In the genomic region with DNA sequence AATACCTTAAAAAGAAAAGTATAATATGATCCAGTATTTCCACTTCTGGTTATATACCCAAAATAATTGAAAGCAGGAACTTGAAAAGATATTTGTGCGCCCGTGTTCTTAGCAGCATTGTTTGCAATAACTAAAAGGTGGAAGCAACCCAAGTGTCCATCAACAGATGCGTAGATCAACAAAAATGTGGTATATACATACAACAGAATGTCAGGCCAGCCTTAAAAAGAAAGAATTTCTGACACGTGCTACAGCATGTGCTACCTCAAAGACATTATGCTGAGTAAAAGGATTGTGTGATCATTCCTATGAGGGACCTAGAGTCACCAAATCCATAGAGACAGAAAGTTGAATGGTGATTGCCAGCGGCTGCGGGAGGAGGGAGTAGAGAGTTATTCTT, we compare ENCODE assay signal across 22 cellular contexts.
DNase-seq lines count a peak whose midpoint lies in the region; ATAC-seq, FAIRE-seq and TF ChIP-seq lines count a peak whose summit lies in the region.
"Had no signal": no experiment of that assay in that cellular context is flagged by ENCODE, and none has a peak within 500 bp of the region (broad histone marks: within the 10 kb centered on the region; RNA-seq: fewer than 3 reads in every experiment).

No MANE protein-coding gene starts in this region.

- WGBS in A549 (ENCODE audit: missing lambda C conversion rate): 95% methylated on average over 6 of the region's 6 CpGs
- WGBS in smooth muscle cell (ENCODE audit: low lambda C conversion rate): 93% methylated on average over 6 of the region's 6 CpGs
- 76 to 88% methylated on average over 6 of the region's 6 CpGs for WGBS in pancreas, 2 donors

- ATAC-seq in A549: no peak
- no peak for ATAC-seq in Panc1
- ATAC-seq in pancreas: no peak
- no peak for ATAC-seq in GM21381 (IDR thresholded peaks at IDR 0.05; ENCODE audit: unreplicated experiment)
- ATAC-seq: CD8-positive, alpha-beta T cell; GM12878 had no signal

- TF ChIP-seq RAD21 in A549 (conservative IDR thresholded peaks at IDR 0.05 in 1 of 2, IDR thresholded peaks at IDR 0.05 in 1 of 2): no peak

- CTCF ChIA-PET in A549 (lab: Yijun Ruan, JAX) (interaction anchor here (1.1 to 2.8 kb wide), 7 partner anchors 9 to 134 kb away, joined by 3 to 14 read pairs (median 6); a partner anchor contains a TSS), Panc1 (lab: Charles Lee) (no interaction called here)

- no peak for TF ChIP-seq POLR2A in A549 (IDR thresholded peaks at IDR 0.05; ENCODE audit: low read length)

- H2AFZ ChIP-seq in smooth muscle cell (ENCODE audit: low read depth): no peak overlapping the region

- H3K4me3 ChIP-seq in A549 (no peak overlapping the region), Panc1 (ENCODE audit: low read depth in 2 of 2, low read length in 2 of 2) (no peak overlapping the region), epithelial cell of esophagus (ENCODE audit: low read length) (no peak overlapping the region), smooth muscle cell (no peak overlapping the region), pancreas (no peak overlapping the region)
- H3K4me3 ChIP-seq: BLaER1 treated with 17β-estradiol and CSF1 and Interleukin-3, amounts not matched to agents 10 nM and 100 nM; GM12878 had no signal

- TF ChIP-seq CTCF in A549 (IDR thresholded peaks at IDR 0.05) (no peak), Panc1 (IDR thresholded peaks at IDR 0.05) (no peak), epithelial cell of esophagus (IDR thresholded peaks at IDR 0.05; ENCODE audit: insufficient read depth, low read depth, low read length, missing control alignments) (no peak), smooth muscle cell (IDR thresholded peaks at IDR 0.05; ENCODE audit: borderline replicate concordance, insufficient read depth, poor library complexity, severe bottlenecking) (no peak), pancreas (IDR thresholded peaks at IDR 0.05) (no peak)

- DNase-seq in A549 (ENCODE audit: low read depth in 1 of 2, low spot score in 1 of 2) (no peak), Panc1 (ENCODE audit: low read depth, low spot score) (no peak), epithelial cell of esophagus (ENCODE audit: low read depth) (peak; percentile 60), smooth muscle cell (lab: John Stamatoyannopoulos, UW; ENCODE audit: unreplicated experiment) (no peak), pancreas (no peak), GM03348 (ENCODE audit: low spot score) (no peak)
- DNase-seq: 8988T; AML-193; Caco-2; Calu3; CD4-positive, alpha-beta T cell; CD8-positive, alpha-beta T cell; DMS79 treated with DMSO at 0.1 percent for 48 hours; GF-D8 had no signal

- POLR2A ChIA-PET in A549 (lab: Yijun Ruan, JAX) (no interaction called here), Panc1 (lab: Charles Lee) (no interaction called here)

- no peaks in the 10 kb centered on the region for H3K36me3 ChIP-seq in Panc1 (ENCODE audit: control insufficient read depth, insufficient read depth, low read length)
- H3K36me3 ChIP-seq in smooth muscle cell (ENCODE audit: low read depth): no peaks in the 10 kb centered on the region
- H3K36me3 ChIP-seq in pancreas: no peaks in the 10 kb centered on the region

- no peak overlapping the region for H3K9ac ChIP-seq in smooth muscle cell (ENCODE audit: low read depth)
- H3K9ac ChIP-seq: BLaER1 treated with 17β-estradiol and CSF1 and Interleukin-3, amounts not matched to agents 10 nM and 100 nM had no signal

- H3K9me3 ChIP-seq in A549: no peaks in the 10 kb centered on the region
- no peaks in the 10 kb centered on the region for H3K9me3 ChIP-seq in Panc1 (ENCODE audit: control insufficient read depth, insufficient read depth, low read depth, low read length)
- H3K9me3 ChIP-seq in smooth muscle cell (replicated peaks; ENCODE audit: low read depth): no peaks in the 10 kb centered on the region
- H3K9me3 ChIP-seq in pancreas: no peaks in the 10 kb centered on the region
- H3K9me3 ChIP-seq: Caco-2 had no signal

- H3K27me3 ChIP-seq in Panc1 (ENCODE audit: control insufficient read depth, insufficient read depth, low read length): no peaks in the 10 kb centered on the region
- H3K27me3 ChIP-seq in smooth muscle cell (ENCODE audit: low read depth): no peaks in the 10 kb centered on the region
- no peaks in the 10 kb centered on the region for H3K27me3 ChIP-seq in pancreas
- H3K27me3 ChIP-seq: BLaER1 treated with 17β-estradiol and CSF1 and Interleukin-3, amounts not matched to agents 10 nM and 100 nM had no signal

- in situ Hi-C loops in Panc1 (cut with HindIII; ENCODE audit: low pct_unique_long_range_greater_than_20kb, low sequenced_read_pairs): no loop called here

- H3K4me2 ChIP-seq in A549: no peak overlapping the region
- peak overlapping the region; percentile 65 for H3K4me2 ChIP-seq in smooth muscle cell
- H3K4me2 ChIP-seq: BLaER1 treated with 17β-estradiol and CSF1 and Interleukin-3, amounts not matched to agents 10 nM and 100 nM had no signal

- no peak for TF ChIP-seq EP300 in A549 (IDR thresholded peaks at IDR 0.05)

- no peaks in the 10 kb centered on the region for H3K79me2 ChIP-seq in smooth muscle cell (ENCODE audit: low read depth)

- BruUV-seq in Panc1 (replicated peaks; lab: Mats Ljungman, UMichigan): TSS peak; percentile 38

- no peak overlapping the region for H3K27ac ChIP-seq in A549
- no peak overlapping the region for H3K27ac ChIP-seq in Panc1 (ENCODE audit: low read length)
- peak overlapping the region; percentile 71 for H3K27ac ChIP-seq in smooth muscle cell (ENCODE audit: low read depth)
- no peak overlapping the region for H3K27ac ChIP-seq in pancreas
- H3K27ac ChIP-seq: BLaER1 treated with 17β-estradiol and CSF1 and Interleukin-3, amounts not matched to agents 10 nM and 100 nM; C4-2B had no signal

- peaks cover 14% of the 10 kb centered on the region for H3F3A ChIP-seq in smooth muscle cell (ENCODE audit: low read depth)

- no peaks in the 10 kb centered on the region for H3K4me1 ChIP-seq in A549
- H3K4me1 ChIP-seq in Panc1 (ENCODE audit: control insufficient read depth, insufficient read depth, low read length): no peaks in the 10 kb centered on the region
- H3K4me1 ChIP-seq in smooth muscle cell (ENCODE audit: low read depth): peaks cover 8% of the 10 kb centered on the region
- no peaks in the 10 kb centered on the region for H3K4me1 ChIP-seq in pancreas
- H3K4me1 ChIP-seq: Caco-2 had no signal

- FAIRE-seq in A549 (lab: Jason Lieb, UNC): peak; percentile 51
- FAIRE-seq in pancreas (lab: Jason Lieb, UNC): no peak
- FAIRE-seq: A204.1, G401.6, GM12878, GM12892, GM18507 had no signal

- no peaks in the 10 kb centered on the region for H4K20me1 ChIP-seq in smooth muscle cell (ENCODE audit: low read depth)

- intact Hi-C loops in Panc1 (cut with micrococcal nuclease; ENCODE audit: unreplicated experiment): no loop called here
- intact Hi-C loops in pancreas (cut with DNase I): no loop called here

TF ChIP-seq in A549, 52 proteins besides CTCF, POLR2A, EP300 and RAD21 (continues in another document):
- TF ChIP-seq CBX2 (IDR thresholded peaks at IDR 0.05; ENCODE audit: borderline replicate concordance, low read depth): no peak
- TF ChIP-seq, protein P1, sequence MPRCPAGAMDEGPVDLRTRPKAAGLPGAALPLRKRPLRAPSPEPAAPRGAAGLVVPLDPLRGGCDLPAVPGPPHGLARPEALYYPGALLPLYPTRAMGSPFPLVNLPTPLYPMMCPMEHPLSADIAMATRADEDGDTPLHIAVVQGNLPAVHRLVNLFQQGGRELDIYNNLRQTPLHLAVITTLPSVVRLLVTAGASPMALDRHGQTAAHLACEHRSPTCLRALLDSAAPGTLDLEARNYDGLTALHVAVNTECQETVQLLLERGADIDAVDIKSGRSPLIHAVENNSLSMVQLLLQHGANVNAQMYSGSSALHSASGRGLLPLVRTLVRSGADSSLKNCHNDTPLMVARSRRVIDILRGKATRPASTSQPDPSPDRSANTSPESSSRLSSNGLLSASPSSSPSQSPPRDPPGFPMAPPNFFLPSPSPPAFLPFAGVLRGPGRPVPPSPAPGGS (IDR thresholded peaks at IDR 0.05): no peak
- TF ChIP-seq CBX8 (IDR thresholded peaks at IDR 0.05): no peak
- no peak for TF ChIP-seq HEYL (CRISPR knock-in tag; IDR thresholded peaks at IDR 0.05)
- TF ChIP-seq, protein P2, sequence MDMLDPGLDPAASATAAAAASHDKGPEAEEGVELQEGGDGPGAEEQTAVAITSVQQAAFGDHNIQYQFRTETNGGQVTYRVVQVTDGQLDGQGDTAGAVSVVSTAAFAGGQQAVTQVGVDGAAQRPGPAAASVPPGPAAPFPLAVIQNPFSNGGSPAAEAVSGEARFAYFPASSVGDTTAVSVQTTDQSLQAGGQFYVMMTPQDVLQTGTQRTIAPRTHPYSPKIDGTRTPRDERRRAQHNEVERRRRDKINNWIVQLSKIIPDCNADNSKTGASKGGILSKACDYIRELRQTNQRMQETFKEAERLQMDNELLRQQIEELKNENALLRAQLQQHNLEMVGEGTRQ (IDR thresholded peaks at IDR 0.05): no peak
- TF ChIP-seq HDAC2 (IDR thresholded peaks at IDR 0.05): no peak
- TF ChIP-seq, protein P3, sequence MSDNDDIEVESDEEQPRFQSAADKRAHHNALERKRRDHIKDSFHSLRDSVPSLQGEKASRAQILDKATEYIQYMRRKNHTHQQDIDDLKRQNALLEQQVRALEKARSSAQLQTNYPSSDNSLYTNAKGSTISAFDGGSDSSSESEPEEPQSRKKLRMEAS (IDR thresholded peaks at IDR 0.05): no peak
- TF ChIP-seq HOXA7 (CRISPR knock-in tag; IDR thresholded peaks at IDR 0.05): no peak
- TF ChIP-seq TP53 (CRISPR knock-in tag; IDR thresholded peaks at IDR 0.05): no peak
- TF ChIP-seq, protein P4, sequence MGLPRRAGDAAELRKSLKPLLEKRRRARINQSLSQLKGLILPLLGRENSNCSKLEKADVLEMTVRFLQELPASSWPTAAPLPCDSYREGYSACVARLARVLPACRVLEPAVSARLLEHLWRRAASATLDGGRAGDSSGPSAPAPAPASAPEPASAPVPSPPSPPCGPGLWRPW (IDR thresholded peaks at IDR 0.05): no peak
- TF ChIP-seq ZNF302 (CRISPR knock-in tag; IDR thresholded peaks at IDR 0.05): no peak
- TF ChIP-seq BHLHE40 (IDR thresholded peaks at IDR 0.05; ENCODE audit: low read depth, low read length): no peak
- TF ChIP-seq, protein P5, sequence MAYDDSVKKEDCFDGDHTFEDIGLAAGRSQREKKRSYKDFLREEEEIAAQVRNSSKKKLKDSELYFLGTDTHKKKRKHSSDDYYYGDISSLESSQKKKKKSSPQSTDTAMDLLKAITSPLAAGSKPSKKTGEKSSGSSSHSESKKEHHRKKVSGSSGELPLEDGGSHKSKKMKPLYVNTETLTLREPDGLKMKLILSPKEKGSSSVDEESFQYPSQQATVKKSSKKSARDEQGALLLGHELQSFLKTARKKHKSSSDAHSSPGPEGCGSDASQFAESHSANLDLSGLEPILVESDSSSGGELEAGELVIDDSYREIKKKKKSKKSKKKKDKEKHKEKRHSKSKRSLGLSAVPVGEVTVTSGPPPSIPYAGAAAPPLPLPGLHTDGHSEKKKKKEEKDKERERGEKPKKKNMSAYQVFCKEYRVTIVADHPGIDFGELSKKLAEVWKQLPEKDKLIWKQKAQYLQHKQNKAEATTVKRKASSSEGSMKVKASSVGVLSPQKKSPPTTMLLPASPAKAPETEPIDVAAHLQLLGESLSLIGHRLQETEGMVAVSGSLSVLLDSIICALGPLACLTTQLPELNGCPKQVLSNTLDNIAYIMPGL (CRISPR knock-in tag; IDR thresholded peaks at IDR 0.05; ENCODE audit: borderline replicate concordance): no peak
- no peak for TF ChIP-seq RNF2 (IDR thresholded peaks at IDR 0.05; ENCODE audit: borderline replicate concordance, low read depth)
